ENCODE assay signal across 13 cellular contexts in genomic region chr6:122758927-122759334, GRCh38. TPM values are rescaled to one million over a fixed set of nuclear protein-coding genes. Genes with fewer than 3 reads are reported as not detected.
DNase-seq lines count a peak whose midpoint lies in the region; ATAC-seq, FAIRE-seq and TF ChIP-seq lines count a peak whose summit lies in the region.
"Had no signal": no experiment of that assay in that cellular context is flagged by ENCODE, and none has a peak within 500 bp of the region (broad histone marks: within the 10 kb centered on the region; RNA-seq: fewer than 3 reads in every experiment).

No MANE protein-coding gene starts in this region.

- TF ChIP-seq CTCF in GM12865 (IDR thresholded peaks at IDR 0.05; ENCODE audit: insufficient read depth, low read depth, low read length, missing control alignments) (no peak), MM.1S (IDR thresholded peaks at IDR 0.05; ENCODE audit: low read length) (no peak), gastrocnemius medialis (IDR thresholded peaks at IDR 0.05 in 4 of 5, conservative IDR thresholded peaks at IDR 0.05 in 1 of 5) (no peak)

- H3K79me2 ChIP-seq in MM.1S (ENCODE audit: low read length) = no peaks in the 10 kb centered on the region

- peak; percentile 26 for DNase-seq in GM12865 (ENCODE audit: low read depth)
- DNase-seq in MM.1S = peak; percentile 35
- no peak for DNase-seq in H7
- no peak for DNase-seq in cortex of kidney (lab: John Stamatoyannopoulos, UW)
- no peak for DNase-seq in gastrocnemius medialis
- no peak for DNase-seq in GM12891 (ENCODE audit: insufficient read length, low spot score)
- DNase-seq: activated T-cell treated with anti-CD3 and anti-CD28 coated beads, Interleukin-2, amount 50 U/mL, for 48 hours; NCI-H226; tibial artery had no signal

- H3K4me1 ChIP-seq in MM.1S (ENCODE audit: low read length) = no peaks in the 10 kb centered on the region
- H3K4me1 ChIP-seq in gastrocnemius medialis = no peaks in the 10 kb centered on the region
- H3K4me1 ChIP-seq: BLaER1 had no signal

- ATAC-seq in GM19395 (IDR thresholded peaks at IDR 0.05; ENCODE audit: unreplicated experiment) (peak; percentile 97), HG02885 (IDR thresholded peaks at IDR 0.05; ENCODE audit: poor library complexity, unreplicated experiment) (peak; percentile 98), gastrocnemius medialis (no peak)

- no peak overlapping the region for H3K9ac ChIP-seq in MM.1S (ENCODE audit: low read length)
- H3K9ac ChIP-seq: BLaER1 had no signal

- H3K9me3 ChIP-seq in MM.1S (replicated peaks; ENCODE audit: insufficient read depth, low read length) = no peaks in the 10 kb centered on the region
- H3K9me3 ChIP-seq in gastrocnemius medialis = no peaks in the 10 kb centered on the region
- H3K9me3 ChIP-seq: BLaER1, tibial artery had no signal

- H3K27ac ChIP-seq in MM.1S (ENCODE audit: low read length) = 0 out of 2 replicates have a peak overlapping the region, but pooled peaks have one; percentile 1
- no peak overlapping the region for H3K27ac ChIP-seq in gastrocnemius medialis
- H3K27ac ChIP-seq: BLaER1, coronary artery, tibial artery had no signal

- H3K36me3 ChIP-seq in MM.1S (replicated peaks; ENCODE audit: insufficient read depth, low read length) (no peaks in the 10 kb centered on the region), H7 (replicated peaks; ENCODE audit: control insufficient read depth, insufficient read depth, low read length) (no peaks in the 10 kb centered on the region), gastrocnemius medialis (no peaks in the 10 kb centered on the region)
- H3K36me3 ChIP-seq: BLaER1, tibial artery had no signal

- H3K9me2 ChIP-seq in MM.1S (replicated peaks; ENCODE audit: insufficient read depth, low read length) = no peaks in the 10 kb centered on the region

- no peaks in the 10 kb centered on the region for H3F3A ChIP-seq in MM.1S (ENCODE audit: insufficient read depth, low read length)

- no peak overlapping the region for H2AFZ ChIP-seq in MM.1S (ENCODE audit: low read length)

- no peak for FAIRE-seq in GM12891 (lab: Jason Lieb, UNC)

- no peaks in the 10 kb centered on the region for H4K20me1 ChIP-seq in MM.1S (ENCODE audit: insufficient read depth, low read length)
- H4K20me1 ChIP-seq: BLaER1 had no signal

- TF ChIP-seq POLR2A in gastrocnemius medialis (IDR thresholded peaks at IDR 0.05) = no peak
- TF ChIP-seq POLR2A in GM12891 (IDR thresholded peaks at IDR 0.05; ENCODE audit: low read depth, low read length) = no peak

- intact Hi-C loops in gastrocnemius medialis (cut with DNase I; ENCODE audit: low total_unique reads) = no loop called here

- H3K4me3 ChIP-seq in GM12865 (ENCODE audit: low read depth, low read length) (no peak overlapping the region), MM.1S (ENCODE audit: low read length) (no peak overlapping the region), H7 (ENCODE audit: insufficient read depth, low read depth, low read length) (no peak overlapping the region), gastrocnemius medialis (no peak overlapping the region)
- H3K4me3 ChIP-seq: BLaER1, coronary artery, tibial artery had no signal

- in situ Hi-C loops in gastrocnemius medialis (cut with MboI; ENCODE audit: low sequenced_read_pairs in 4 of 4) = no loop called here

- H3K27me3 ChIP-seq in MM.1S (replicated peaks; ENCODE audit: insufficient read depth, low read length) = no peaks in the 10 kb centered on the region
- peaks cover 54% of the 10 kb centered on the region for H3K27me3 ChIP-seq in H7 (ENCODE audit: control insufficient read depth, insufficient read depth, low read length)
- H3K27me3 ChIP-seq in gastrocnemius medialis = no peaks in the 10 kb centered on the region
- H3K27me3 ChIP-seq: BLaER1, tibial artery had no signal

- H3K4me2 ChIP-seq in MM.1S (ENCODE audit: low read depth, low read length) = no peak overlapping the region
- H3K4me2 ChIP-seq: BLaER1 had no signal

TF ChIP-seq in GM12891, 5 proteins besides CTCF, POLR2A, EP300 and RAD21:
- TF ChIP-seq PAX5 (IDR thresholded peaks at IDR 0.05; ENCODE audit: insufficient read depth, low read length, severe bottlenecking) (no peak), POU2F2 (IDR thresholded peaks at IDR 0.05; ENCODE audit: low read depth, low read length) (no peak), POLR2AphosphoS5 (IDR thresholded peaks at IDR 0.05; ENCODE audit: low read depth, low read length) (no peak), TAF1 (IDR thresholded peaks at IDR 0.05; ENCODE audit: low read depth, low read length) (no peak), SPI1 (IDR thresholded peaks at IDR 0.05; ENCODE audit: low read depth, low read length) (no peak)

RNA-seq across cellular contexts. Expression of gene FABP7, which starts 20.6 kb away (rescaled TPM):
- total RNA-seq in H7 (2014; rRNA removed; shearing (Covaris generic)) = 0.11 and 0.28 TPM in 2 replicates
- 10 to 100 TPM in 1 of 4 donors, 1 to 10 TPM in 2, under 1 TPM in 1; 0.51 to 21.0 (median 5.9) TPM for total RNA-seq in gastrocnemius medialis
- polyA plus RNA-seq in GM12891 (2012; ENCODE audit: low read depth, missing spikeins) = not detected

RNA-seq across cellular contexts. Expression of gene SMPDL3A, which starts 30.1 kb away (rescaled TPM):
- total RNA-seq in H7 (2014; rRNA removed; shearing (Covaris generic)) = 0.89 and 1.8 TPM in 2 replicates
- 10 to 100 TPM; 18.4 to 38.4 (median 32.6) TPM for total RNA-seq in gastrocnemius medialis
- polyA plus RNA-seq in GM12891 (2012; ENCODE audit: low read depth, missing spikeins) = 0.08 TPM

Comparison
In these comparisons a context has a peak if more than half of its experiments do, and no peak if none do; other contexts are left out.
1. DNase-seq: peak in GM12865 (single experiment) and MM.1S (single experiment); none in H7 (single experiment), cortex of kidney (single experiment), gastrocnemius medialis (0 of 2) and GM12891 (single experiment).
2. ATAC-seq: peak in GM19395 (single experiment) and HG02885 (single experiment); none in gastrocnemius medialis (0 of 2).